In the genomic region with DNA sequence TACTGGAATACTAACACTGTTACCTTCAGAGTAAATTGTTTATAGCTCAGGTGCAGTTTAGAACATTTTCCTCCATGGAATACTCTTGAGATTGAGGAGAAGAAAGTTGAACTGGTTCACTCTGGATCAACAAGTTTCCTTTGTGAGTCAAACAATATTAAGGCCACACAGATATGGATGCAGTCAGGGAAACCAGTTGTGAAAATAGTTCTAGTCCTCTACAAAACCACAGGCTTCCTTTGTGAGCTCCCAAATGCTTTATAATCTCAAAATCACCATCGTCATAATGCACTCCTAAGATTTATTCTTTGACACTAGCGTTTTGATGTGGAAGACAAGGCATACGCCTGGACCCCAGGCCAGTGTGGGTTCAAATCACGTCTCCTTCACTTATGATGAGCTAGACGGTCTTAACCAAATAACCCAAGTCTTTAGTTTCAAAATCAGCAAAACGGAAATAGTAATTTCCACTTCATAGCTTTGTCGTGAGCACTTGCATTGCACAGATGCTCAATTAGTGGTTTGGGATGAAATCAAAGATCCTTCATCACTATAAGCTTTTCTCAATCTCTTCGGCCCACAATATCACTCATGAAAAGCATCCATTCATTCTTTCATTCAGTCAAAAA, we compare ENCODE assay signal across 11 cellular contexts.
DNase-seq lines count a peak whose midpoint lies in the region; ATAC-seq and TF ChIP-seq lines count a peak whose summit lies in the region.
"Had no signal": no experiment of that assay in that cellular context is flagged by ENCODE, and none has a peak within 500 bp of the region (broad histone marks: within the 10 kb centered on the region; RNA-seq: fewer than 3 reads in every experiment).

No MANE protein-coding gene starts in this region.

- H3K9me3 ChIP-seq in BLaER1 treated with 17β-estradiol and CSF1 and Interleukin-3, amounts not matched to agents 10 nM and 100 nM (replicated peaks in 1 of 11), result no peaks in the 10 kb centered on the region
- H3K9me3 ChIP-seq in mammary epithelial cell (replicated peaks; ENCODE audit: insufficient read depth, low read length) (no peaks in the 10 kb centered on the region), prostate gland (no peaks in the 10 kb centered on the region)

- no peak overlapping the region for H3K27ac ChIP-seq in BLaER1 treated with 17β-estradiol and CSF1 and Interleukin-3, amounts not matched to agents 10 nM and 100 nM
- no peak overlapping the region for H3K27ac ChIP-seq in mammary epithelial cell (ENCODE audit: insufficient read depth, low read depth, low read length)
- H3K27ac ChIP-seq in prostate gland, result peak overlapping the region; percentile 63
- H3K27ac ChIP-seq: SK-N-MC had no signal

- peaks cover 8 to 24% (median 13%) of the 10 kb centered on the region in 10 experiments for H3K4me1 ChIP-seq in BLaER1 treated with 17β-estradiol and CSF1 and Interleukin-3, amounts not matched to agents 10 nM and 100 nM
- H3K4me1 ChIP-seq in mammary epithelial cell (ENCODE audit: insufficient read depth, low read length), result no peaks in the 10 kb centered on the region
- H3K4me1 ChIP-seq in prostate gland (replicated peaks), result peaks cover 11% of the 10 kb centered on the region

- peaks cover 0 to 15% (median 0%) of the 10 kb centered on the region in 11 experiments; a peak in 3 of 22 replicates for H4K20me1 ChIP-seq in BLaER1 treated with 17β-estradiol and CSF1 and Interleukin-3, amounts not matched to agents 10 nM and 100 nM
- H4K20me1 ChIP-seq in mammary epithelial cell (ENCODE audit: insufficient read depth, low read length), result no peaks in the 10 kb centered on the region

- peak overlapping the region; percentile 32 to 77 (median 57) for H3K4me2 ChIP-seq in BLaER1 treated with 17β-estradiol and CSF1 and Interleukin-3, amounts not matched to agents 10 nM and 100 nM
- no peak overlapping the region for H3K4me2 ChIP-seq in mammary epithelial cell (ENCODE audit: insufficient read depth, low read depth, low read length)

- H3K36me3 ChIP-seq in BLaER1 treated with 17β-estradiol and CSF1 and Interleukin-3, amounts not matched to agents 10 nM and 100 nM, result peaks cover 0 to 27% (median 0%) of the 10 kb centered on the region in 11 experiments; a peak in 5 of 22 replicates
- H3K36me3 ChIP-seq in mammary epithelial cell (ENCODE audit: insufficient read depth, low read length) (no peaks in the 10 kb centered on the region), prostate gland (no peaks in the 10 kb centered on the region)

- peak; percentile 33 for ATAC-seq in GM21528 (IDR thresholded peaks at IDR 0.05; ENCODE audit: low FRiP score, unreplicated experiment)
- ATAC-seq in omental fat pad (ENCODE audit: low FRiP score), result no peak

- WGBS in mammary epithelial cell (ENCODE audit: low coverage, missing lambda C conversion rate), result 95% methylated on average over 6 of the region's 8 CpGs
- WGBS in prostate gland, result 68% methylated on average over 8 of the region's 8 CpGs

- CTCF ChIA-PET in mammary epithelial cell (lab: Charles Lee; ENCODE audit: low non-redundant PET), result no interaction called here

- intact Hi-C loops in mammary epithelial cell (cut with micrococcal nuclease) (no loop called here), prostate gland (cut with DNase I) (no loop called here)

- no peak overlapping the region for H3K9ac ChIP-seq in BLaER1 treated with 17β-estradiol and CSF1 and Interleukin-3, amounts not matched to agents 10 nM and 100 nM
- no peak overlapping the region for H3K9ac ChIP-seq in mammary epithelial cell (ENCODE audit: insufficient read depth, low read length)

- H3K4me3 ChIP-seq in BLaER1 treated with 17β-estradiol and CSF1 and Interleukin-3, amounts not matched to agents 10 nM and 100 nM, result no peak overlapping the region
- H3K4me3 ChIP-seq in mammary epithelial cell (replicated peaks in 1 of 3; ENCODE audit: insufficient read depth in 1 of 3, low read depth in 2 of 3, low read length in 3 of 3), result no peak overlapping the region
- no peak overlapping the region for H3K4me3 ChIP-seq in prostate gland
- H3K4me3 ChIP-seq: dorsolateral prefrontal cortex, SK-N-MC had no signal

- H3K27me3 ChIP-seq in BLaER1 treated with 17β-estradiol and CSF1 and Interleukin-3, amounts not matched to agents 10 nM and 100 nM, result no peaks in the 10 kb centered on the region
- H3K27me3 ChIP-seq in mammary epithelial cell (ENCODE audit: insufficient read depth, low read length) (no peaks in the 10 kb centered on the region), prostate gland (replicated peaks; ENCODE audit: insufficient read depth) (no peaks in the 10 kb centered on the region)
- H3K27me3 ChIP-seq: dorsolateral prefrontal cortex had no signal

- dilution Hi-C loops in mammary epithelial cell (cut with HindIII; ENCODE audit: low sequenced_read_pairs), result no loop called here

- in situ Hi-C loops in mammary epithelial cell (cut with MboI; ENCODE audit: low sequenced_read_pairs in 2 of 2), result no loop called here
- in situ Hi-C loops in KBM-7 (cut with MboI; ENCODE audit: low pct_unique_long_range_greater_than_20kb, low sequenced_read_pairs), result no loop called here

- TF ChIP-seq CTCF in mammary epithelial cell (conservative IDR thresholded peaks at IDR 0.05 in 1 of 2, IDR thresholded peaks at IDR 0.05 in 1 of 2; ENCODE audit: extremely low read depth in 1 of 2, insufficient read depth in 1 of 2, low read depth in 1 of 2, low read length in 2 of 2) (no peak), prostate gland (IDR thresholded peaks at IDR 0.05) (no peak), omental fat pad (IDR thresholded peaks at IDR 0.05) (no peak)

- TF ChIP-seq POLR2A in prostate gland (IDR thresholded peaks at IDR 0.05), result no peak

- no peak overlapping the region for H2AFZ ChIP-seq in mammary epithelial cell (ENCODE audit: low read depth, low read length)

- DNase-seq in mammary epithelial cell, result peak; percentile 35
- DNase-seq in prostate gland (ENCODE audit: low spot score), result no peak
- no peak for DNase-seq in NCI-H2029 treated with DMSO at 0.1 percent for 48 hours (lab: John Stamatoyannopoulos, UW)
- no peak for DNase-seq in germinal center (ENCODE audit: low spot score)
- no peak for DNase-seq in omental fat pad (ENCODE audit: low spot score)
- no peak for DNase-seq in KBM-7
- DNase-seq: dorsolateral prefrontal cortex, islet precursor cell had no signal

- no TSS peak for BruUV-seq in mammary epithelial cell (replicated peaks; lab: Mats Ljungman, UMichigan)

- H3K79me2 ChIP-seq in mammary epithelial cell (ENCODE audit: insufficient read depth, low read length), result no peaks in the 10 kb centered on the region

Comparison
In these comparisons a context has a peak if more than half of its experiments do, and no peak if none do; other contexts are left out.
1. H3K27ac ChIP-seq: peak in prostate gland (2 of 2); none in BLaER1 treated with 17β-estradiol and CSF1 and Interleukin-3, amounts not matched to agents 10 nM and 100 nM (0 of 11) and mammary epithelial cell (single experiment).